In the genomic region with DNA sequence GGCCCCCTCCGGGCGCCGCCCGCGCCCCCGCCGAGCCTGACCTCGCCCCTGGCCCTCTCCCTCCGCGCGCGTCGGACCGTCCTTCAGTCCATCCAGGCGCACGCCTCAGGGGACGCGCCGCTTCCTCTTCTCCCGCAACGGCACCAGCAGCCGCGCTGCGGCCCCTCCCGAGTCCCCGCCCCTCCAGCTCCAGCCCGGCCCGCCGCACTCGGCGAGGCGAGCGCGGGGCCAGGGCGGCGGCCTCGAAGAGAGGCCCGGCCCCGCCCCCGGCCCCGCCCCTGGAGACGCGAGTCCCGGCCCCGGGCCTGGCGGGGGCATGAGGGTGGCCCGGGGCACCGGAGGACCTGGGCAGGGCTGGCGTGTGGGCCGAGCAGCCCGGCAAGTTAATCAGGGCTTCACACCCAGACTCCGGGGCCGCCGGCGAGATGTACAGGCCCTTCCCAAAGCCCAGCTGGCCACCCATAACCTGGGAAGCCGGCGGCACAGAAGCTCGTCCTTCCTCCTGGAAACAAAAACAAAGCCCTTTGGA, we compare ENCODE assay signal across 8 cellular contexts. TPM values are rescaled to one million over a fixed set of nuclear protein-coding genes. Genes with fewer than 3 reads are reported as not detected.
DNase-seq lines count a peak whose midpoint lies in the region; ATAC-seq and TF ChIP-seq lines count a peak whose summit lies in the region.

IGSF3 (minus strand) TSS at position 157 of the 529 bp plus-strand sequence. CDS start 1,407 bp downstream, outside the sequence.

- H3K4me2 ChIP-seq in OCI-LY3 (ENCODE audit: low read length): peak within 1 kb of the TSS; percentile 96

- peak in 1 of 2 donors; percentile 45 for TF ChIP-seq POLR2A in thyroid gland (IDR thresholded peaks at IDR 0.05)

- TF ChIP-seq CTCF in OCI-LY3 (IDR thresholded peaks at IDR 0.05; ENCODE audit: low read depth, low read length) (no peak), fibroblast of the aortic adventitia (IDR thresholded peaks at IDR 0.05; ENCODE audit: insufficient read depth, low read length) (no peak), neural crest cell (conservative IDR thresholded peaks at IDR 0.05) (no peak), thyroid gland (IDR thresholded peaks at IDR 0.05) (no peak)

- H3K27me3 Mint-ChIP-seq in neural crest cell (ENCODE audit: low read depth): peaks cover 36% of the 10 kb centered on the region

- no peaks in the 10 kb centered on the region for H3K9me3 Mint-ChIP-seq in neural crest cell

- H3K27ac ChIP-seq in OCI-LY3 (ENCODE audit: low read length) (no peak within 1 kb of the TSS), thyroid gland (peak within 1 kb of the TSS; percentile 6 to 11 (median 7))

- peaks cover 27% of the 10 kb centered on the region for H3K36me3 ChIP-seq in OCI-LY3 (replicated peaks; ENCODE audit: low read depth, low read length)
- no peaks in the 10 kb centered on the region for H3K36me3 ChIP-seq in thyroid gland

- intact Hi-C loops in thyroid gland (cut with DNase I): no loop called here

- H3K4me3 ChIP-seq in OCI-LY3 (ENCODE audit: low read length) (peak within 1 kb of the TSS; percentile 96), fibroblast of the aortic adventitia (ENCODE audit: low read depth, low read length) (peak within 1 kb of the TSS; percentile 59), thyroid gland (replicated peaks in 1 of 3) (peak within 1 kb of the TSS; percentile 22 to 83 (median 48))

- no peaks in the 10 kb centered on the region for H3K9me3 ChIP-seq in OCI-LY3 (ENCODE audit: insufficient read depth, low read length)
- no peaks in the 10 kb centered on the region for H3K9me3 ChIP-seq in thyroid gland

- no peaks in the 10 kb centered on the region for H4K20me1 ChIP-seq in OCI-LY3 (ENCODE audit: insufficient read depth, low read length)

- H3K4me1 ChIP-seq in OCI-LY3 (ENCODE audit: low read length) (peaks cover 24% of the 10 kb centered on the region), thyroid gland (peaks cover 11 to 19% of the 10 kb centered on the region in 2 donors)

- H3K27me3 ChIP-seq in OCI-LY3 (ENCODE audit: low read depth, low read length) (no peaks in the 10 kb centered on the region), thyroid gland (no peaks in the 10 kb centered on the region)

- H3K36me3 Mint-ChIP-seq in neural crest cell (ENCODE audit: low read depth): peaks cover 3% of the 10 kb centered on the region

- H3K4me3 Mint-ChIP-seq in neural crest cell: peak within 1 kb of the TSS; percentile 92

- H3K4me1 Mint-ChIP-seq in neural crest cell: peaks cover 22% of the 10 kb centered on the region

- peak within 1 kb of the TSS; percentile 79 for H3K9ac ChIP-seq in OCI-LY3 (ENCODE audit: low read length)

- H2AFZ ChIP-seq in OCI-LY3 (ENCODE audit: low read depth, low read length): peak within 1 kb of the TSS; percentile 48; the same call in 1 of the 2 replicates

- no peak within 1 kb of the TSS for H3K27ac Mint-ChIP-seq in neural crest cell (ENCODE audit: unreplicated experiment)

- peak; percentile 86 for DNase-seq in ELF-1 (ENCODE audit: low read depth, low spot score)
- peak; percentile 66 to 74 for DNase-seq in activated T-cell treated with anti-CD3 and anti-CD28 coated beads, Interleukin-2, amount 50 U/mL, for 48 hours
- no peak for DNase-seq in fibroblast of the aortic adventitia (ENCODE audit: low read depth)
- DNase-seq in neural crest cell (ENCODE audit: low read depth, low spot score): peak; percentile 62
- peak; percentile 69 to 71 for DNase-seq in thyroid gland

- 7% methylated on average over 4 of the region's 58 CpGs; no CpG with 5 or more reads in 1 of the 2 donors for WGBS in thyroid gland, 2 donors

- ATAC-seq in HG02973 (IDR thresholded peaks at IDR 0.05; ENCODE audit: unreplicated experiment): peak; percentile 57
- no peak for ATAC-seq in GM18873 (IDR thresholded peaks at IDR 0.05; ENCODE audit: low FRiP score, unreplicated experiment)

- peaks cover 21% of the 10 kb centered on the region for H3K79me2 ChIP-seq in OCI-LY3 (ENCODE audit: low read length)

RNA-seq across cellular contexts. Expression of gene IGSF3, which starts in this region (rescaled TPM):
- 0.27 TPM in 1 of 2 replicates, not detected in the other for total RNA-seq in fibroblast of the aortic adventitia (ENCODE audit: low replicate concordance)
- 27.2 TPM in 2 replicates for total RNA-seq in neural crest cell
- 10 to 100 TPM; 10.9 to 23.1 (median 18.6) TPM for total RNA-seq in thyroid gland
